ENCODE assay signal across 8 cellular contexts in genomic region chr12:39443704-39444234, GRCh38. TPM values are rescaled to one million over a fixed set of nuclear protein-coding genes. Genes with fewer than 3 reads are reported as not detected.
DNase-seq lines count a peak whose midpoint lies in the region; ATAC-seq and TF ChIP-seq lines count a peak whose summit lies in the region.

No MANE protein-coding gene starts in this region.

- H3K4me2 ChIP-seq in BLaER1 treated with 17β-estradiol and CSF1 and Interleukin-3, amounts not matched to agents 10 nM and 100 nM = peak overlapping the region; percentile 60 to 80 (median 69)

- H3K4me1 Mint-ChIP-seq in chondrocyte (ENCODE audit: low read depth) = peaks cover 14% of the 10 kb centered on the region

- TF ChIP-seq POLR2A in vagina (IDR thresholded peaks at IDR 0.05) = no peak

- H3K9ac ChIP-seq in BLaER1 treated with 17β-estradiol and CSF1 and Interleukin-3, amounts not matched to agents 10 nM and 100 nM = peak overlapping the region in 10 of 11 experiments; percentile 36 to 88 (median 79); a peak in 18 of 22 replicates

- peak overlapping the region in 4 of 11 experiments; percentile 22 to 70 (median 32); a peak in 5 of 22 replicates for H3K27ac ChIP-seq in BLaER1 treated with 17β-estradiol and CSF1 and Interleukin-3, amounts not matched to agents 10 nM and 100 nM
- H3K27ac ChIP-seq in mesodermal cell (ENCODE audit: low read depth, low read length, severe bottlenecking) (peak overlapping the region; percentile 75), vagina (peak overlapping the region; percentile 89)

- H3K36me3 ChIP-seq in BLaER1 treated with 17β-estradiol and CSF1 and Interleukin-3, amounts not matched to agents 10 nM and 100 nM = no peaks in the 10 kb centered on the region
- no peaks in the 10 kb centered on the region for H3K36me3 ChIP-seq in mesodermal cell (ENCODE audit: control insufficient read depth, insufficient read depth, low read length)
- no peaks in the 10 kb centered on the region for H3K36me3 ChIP-seq in vagina

- no peaks in the 10 kb centered on the region for H3K27me3 Mint-ChIP-seq in chondrocyte (ENCODE audit: low read depth)

- H4K20me1 ChIP-seq in BLaER1 treated with 17β-estradiol and CSF1 and Interleukin-3, amounts not matched to agents 10 nM and 100 nM = no peaks in the 10 kb centered on the region

- no peaks in the 10 kb centered on the region for H3K27me3 ChIP-seq in BLaER1 treated with 17β-estradiol and CSF1 and Interleukin-3, amounts not matched to agents 10 nM and 100 nM
- H3K27me3 ChIP-seq in vagina = no peaks in the 10 kb centered on the region

- peaks cover 0 to 6% (median 0%) of the 10 kb centered on the region in 10 experiments; a peak in 2 of 20 replicates for H3K4me1 ChIP-seq in BLaER1 treated with 17β-estradiol and CSF1 and Interleukin-3, amounts not matched to agents 10 nM and 100 nM
- H3K4me1 ChIP-seq in mesodermal cell (ENCODE audit: control insufficient read depth, insufficient read depth, low read length, poor library complexity, severe bottlenecking) (no peaks in the 10 kb centered on the region), vagina (peaks cover 10% of the 10 kb centered on the region)

- H3K4me3 Mint-ChIP-seq in chondrocyte (ENCODE audit: unreplicated experiment) = peak overlapping the region; percentile 66

- no peaks in the 10 kb centered on the region for H3K9me3 Mint-ChIP-seq in chondrocyte (ENCODE audit: low read depth)

- WGBS in mesodermal cell (ENCODE audit: insufficient coverage in 2 of 2), 2 experiments = 16 to 45% methylated on average over 4 of the region's 7 CpGs

- peaks cover 0 to 11% (median 10%) of the 10 kb centered on the region in 11 experiments; a peak in 16 of 22 replicates for H3K9me3 ChIP-seq in BLaER1 treated with 17β-estradiol and CSF1 and Interleukin-3, amounts not matched to agents 10 nM and 100 nM (replicated peaks in 1 of 11)
- H3K9me3 ChIP-seq in mesodermal cell (ENCODE audit: control insufficient read depth, low read length) (no peaks in the 10 kb centered on the region), vagina (no peaks in the 10 kb centered on the region)

- no peaks in the 10 kb centered on the region for H3K36me3 Mint-ChIP-seq in chondrocyte (ENCODE audit: low read depth)

- ATAC-seq in HG02840 (IDR thresholded peaks at IDR 0.05; ENCODE audit: low FRiP score, unreplicated experiment) (no peak), GM19324 (IDR thresholded peaks at IDR 0.05; ENCODE audit: low FRiP score, unreplicated experiment) (no peak)

- DNase-seq in LNCaP clone FGC (ENCODE audit: low read depth) (no peak), chondrocyte (ENCODE audit: low spot score) (no peak), vagina (ENCODE audit: extremely low spot score in 2 of 2) (no peak), posterior vena cava (ENCODE audit: low spot score) (no peak)

- peak overlapping the region; percentile 22 for H3K27ac Mint-ChIP-seq in chondrocyte (ENCODE audit: unreplicated experiment)

- peak overlapping the region; percentile 65 to 81 (median 75) for H3K4me3 ChIP-seq in BLaER1 treated with 17β-estradiol and CSF1 and Interleukin-3, amounts not matched to agents 10 nM and 100 nM
- H3K4me3 ChIP-seq in LNCaP clone FGC (ENCODE audit: low read depth, low read length) (peak overlapping the region; percentile 53), mesodermal cell (ENCODE audit: extremely low read depth, insufficient read depth, low read length, poor library complexity, severe bottlenecking) (peak overlapping the region; percentile 70), vagina (peak overlapping the region; percentile 82 to 83)

- TF ChIP-seq CTCF in LNCaP clone FGC (IDR thresholded peaks at IDR 0.05; ENCODE audit: control insufficient read depth, extremely low read depth, insufficient read depth) = no peak
- no peak for TF ChIP-seq CTCF in chondrocyte (IDR thresholded peaks at IDR 0.05)
- no peak for TF ChIP-seq CTCF in vagina (IDR thresholded peaks at IDR 0.05)

- intact Hi-C loops in vagina (cut with DNase I) (no loop called here), posterior vena cava (cut with DNase I) (loop anchor here in 1 of 2 donors (5.0 kb wide), 1 partner anchor 559 kb away; no protein-coding TSS in a partner anchor)

RNA-seq across cellular contexts. Expression of gene KIF21A, which starts 0.8 kb away (rescaled TPM):
- total RNA-seq in chondrocyte (6.5 to 9.4 TPM (median 9.4 TPM) in 3 replicates), vagina (26.3 TPM), posterior vena cava (10 to 100 TPM; 11.2 to 11.7 TPM)
- 7.2 TPM for polyA plus RNA-seq in mesodermal cell (2013, experiment 1 of 2)
- 8.4 TPM for polyA plus RNA-seq in mesodermal cell (2013, experiment 2 of 2)
